In genomic region chr9:70609542-70610286, GRCh38 we compare ENCODE assay signal across 13 cellular contexts.
DNase-seq lines count a peak whose midpoint lies in the region; ATAC-seq, FAIRE-seq and TF ChIP-seq lines count a peak whose summit lies in the region.
"Had no signal": no experiment of that assay in that cellular context is flagged by ENCODE, and none has a peak within 500 bp of the region (broad histone marks: within the 10 kb centered on the region; RNA-seq: fewer than 3 reads in every experiment).

No MANE protein-coding gene starts in this region.

- intact Hi-C loops in Right ventricle myocardium superior (cut with DNase I) (loop anchor here (5.0 kb wide), 1 partner anchor 272 kb away; no protein-coding TSS in a partner anchor), Caco-2 (cut with micrococcal nuclease; ENCODE audit: unreplicated experiment) (no loop called here)
- intact Hi-C loops in activated CD4-positive, alpha-beta T cell treated with anti-CD3 and anti-CD28 coated beads, Interleukin-2, amount 10 ng/mL, durations not matched to agents 24 days and 14 days (cut with micrococcal nuclease): loop anchor here (10.0 kb wide), 1 partner anchor 355 kb away; the partner anchor contains the start of gene SMC5

- H3K27me3 ChIP-seq in skeletal muscle satellite cell (ENCODE audit: control insufficient read depth, insufficient read depth, low read length) (no peaks in the 10 kb centered on the region), Caco-2 (replicated peaks; ENCODE audit: control insufficient read depth, insufficient read depth, low read length) (no peaks in the 10 kb centered on the region)

- BruUV-seq in Caco-2 (replicated peaks; lab: Mats Ljungman, UMichigan): no TSS peak

- H3K9ac ChIP-seq in skeletal muscle satellite cell (ENCODE audit: low read depth, low read length): no peak overlapping the region

- H3K9me3 ChIP-seq in skeletal muscle satellite cell (replicated peaks; ENCODE audit: low read length) (no peaks in the 10 kb centered on the region), Caco-2 (no peaks in the 10 kb centered on the region)

- no peaks in the 10 kb centered on the region for H3K27me3 Mint-ChIP-seq in Caco-2 (ENCODE audit: insufficient read depth, unreplicated experiment)
- H3K27me3 Mint-ChIP-seq in naive thymus-derived CD8-positive, alpha-beta T cell: peaks cover 0 to 5% (median 0%) of the 10 kb centered on the region in 5 donors
- H3K27me3 Mint-ChIP-seq in activated CD4-positive, alpha-beta T cell treated with anti-CD3 and anti-CD28 coated beads, Interleukin-2, amount 10 ng/mL, durations not matched to agents 24 days and 14 days: peaks cover 10% of the 10 kb centered on the region

- no peak overlapping the region for H3K27ac Mint-ChIP-seq in Caco-2 (ENCODE audit: unreplicated experiment)
- H3K27ac Mint-ChIP-seq in naive thymus-derived CD8-positive, alpha-beta T cell: peak overlapping the region in 1 of 10 donors; percentile 46
- no peak overlapping the region for H3K27ac Mint-ChIP-seq in activated CD4-positive, alpha-beta T cell treated with anti-CD3 and anti-CD28 coated beads, Interleukin-2, amount 10 ng/mL, durations not matched to agents 24 days and 14 days
- H3K27ac Mint-ChIP-seq: T-helper 2 cell treated with Interferon-gamma antibody and Interleukin-4, amounts not matched to agents 5 μg/mL and 100 μg/mL, for 36 hours had no signal

- H3K36me3 Mint-ChIP-seq in Caco-2 (ENCODE audit: insufficient read depth, unreplicated experiment): no peaks in the 10 kb centered on the region
- no peaks in the 10 kb centered on the region for H3K36me3 Mint-ChIP-seq in naive thymus-derived CD8-positive, alpha-beta T cell
- no peaks in the 10 kb centered on the region for H3K36me3 Mint-ChIP-seq in activated CD4-positive, alpha-beta T cell treated with anti-CD3 and anti-CD28 coated beads, Interleukin-2, amount 10 ng/mL, durations not matched to agents 24 days and 14 days (ENCODE audit: low read depth)

- no peaks in the 10 kb centered on the region for H3K9me3 Mint-ChIP-seq in Caco-2 (ENCODE audit: unreplicated experiment)
- H3K9me3 Mint-ChIP-seq in naive thymus-derived CD8-positive, alpha-beta T cell: no peaks in the 10 kb centered on the region
- H3K9me3 Mint-ChIP-seq in activated CD4-positive, alpha-beta T cell treated with anti-CD3 and anti-CD28 coated beads, Interleukin-2, amount 10 ng/mL, durations not matched to agents 24 days and 14 days: no peaks in the 10 kb centered on the region
- H3K9me3 Mint-ChIP-seq: T-helper 2 cell treated with Interferon-gamma antibody and Interleukin-4, amounts not matched to agents 5 μg/mL and 100 μg/mL, for 36 hours had no signal

- DNase-seq in H4 (ENCODE audit: low spot score): peak; percentile 53
- DNase-seq in amniotic epithelial cell (ENCODE audit: low read depth): peak; percentile 91
- DNase-seq in Right ventricle myocardium superior: no peak
- DNase-seq in RCC 7860 (ENCODE audit: low spot score): no peak
- no peak for DNase-seq in Caco-2
- DNase-seq in naive thymus-derived CD8-positive, alpha-beta T cell: no peak
- DNase-seq in activated CD4-positive, alpha-beta T cell treated with anti-CD3 and anti-CD28 coated beads, Interleukin-2, amount 10 ng/mL, durations not matched to agents 24 days and 14 days: no peak
- DNase-seq: activated T-cell treated with anti-CD3 and anti-CD28 coated beads, Interleukin-2, amount 50 U/mL, for 1 hour; NCI-H510A treated with DMSO at 0.1 percent for 48 hours; stimulated activated naive CD4-positive, alpha-beta T cell treated with Interleukin-2 at 50 U/mL for 16 hours had no signal

- H3K4me3 ChIP-seq in skeletal muscle satellite cell (ENCODE audit: low read length) (no peak overlapping the region), Caco-2 (ENCODE audit: low read depth, low read length) (no peak overlapping the region)
- H3K4me3 ChIP-seq: skin epidermis had no signal

- peak; percentile 61 for ATAC-seq in Right ventricle myocardium superior (ENCODE audit: poor library complexity)
- ATAC-seq in naive thymus-derived CD8-positive, alpha-beta T cell: no peak

- H3K4me2 ChIP-seq in skeletal muscle satellite cell (ENCODE audit: low read length): peak overlapping the region; percentile 22

- POLR2A ChIA-PET in Caco-2 (lab: Charles Lee): no interaction called here
- POLR2A ChIA-PET in naive thymus-derived CD8-positive, alpha-beta T cell (lab: Charles Lee): interaction anchor here (0.6 kb wide), 1 partner anchor 101 kb away, joined by 7 read pairs; no protein-coding TSS in a partner anchor

- no peaks in the 10 kb centered on the region for H3K4me1 Mint-ChIP-seq in Caco-2 (ENCODE audit: low read depth, unreplicated experiment)
- H3K4me1 Mint-ChIP-seq in naive thymus-derived CD8-positive, alpha-beta T cell: peaks cover 0 to 17% (median 1%) of the 10 kb centered on the region in 4 donors
- no peaks in the 10 kb centered on the region for H3K4me1 Mint-ChIP-seq in activated CD4-positive, alpha-beta T cell treated with anti-CD3 and anti-CD28 coated beads, Interleukin-2, amount 10 ng/mL, durations not matched to agents 24 days and 14 days

- CTCF ChIA-PET in Caco-2 (lab: Charles Lee): no interaction called here

- H3K4me1 ChIP-seq in skeletal muscle satellite cell (ENCODE audit: control insufficient read depth, insufficient read depth, low read length) (peaks cover 11% of the 10 kb centered on the region), Caco-2 (no peaks in the 10 kb centered on the region)

- FAIRE-seq in RCC 7860 (lab: Jason Lieb, UNC): no peak

- H3K36me3 ChIP-seq in skeletal muscle satellite cell (ENCODE audit: insufficient read depth, low read length) (no peaks in the 10 kb centered on the region), Caco-2 (ENCODE audit: control insufficient read depth, insufficient read depth, low read length) (no peaks in the 10 kb centered on the region)

- H3K4me3 Mint-ChIP-seq in Caco-2 (ENCODE audit: unreplicated experiment): no peak overlapping the region
- no peak overlapping the region for H3K4me3 Mint-ChIP-seq in naive thymus-derived CD8-positive, alpha-beta T cell
- H3K4me3 Mint-ChIP-seq in activated CD4-positive, alpha-beta T cell treated with anti-CD3 and anti-CD28 coated beads, Interleukin-2, amount 10 ng/mL, durations not matched to agents 24 days and 14 days: no peak overlapping the region
- H3K4me3 Mint-ChIP-seq: T-helper 2 cell treated with Interferon-gamma antibody and Interleukin-4, amounts not matched to agents 5 μg/mL and 100 μg/mL, for 36 hours had no signal

- no peak for TF ChIP-seq CTCF in Caco-2 (IDR thresholded peaks at IDR 0.05; ENCODE audit: insufficient read depth in 1 of 2, low read depth in 1 of 2, low read length in 1 of 2, severe bottlenecking in 1 of 2, unreplicated experiment in 1 of 2)

Comparison
In these comparisons a context has a peak if more than half of its experiments do, and no peak if none do; other contexts are left out.
1. DNase-seq: peak in H4 (single experiment) and amniotic epithelial cell (single experiment); none in Right ventricle myocardium superior (single experiment), RCC 7860 (single experiment), Caco-2 (0 of 2), naive thymus-derived CD8-positive, alpha-beta T cell (0 of 10) and activated CD4-positive, alpha-beta T cell treated with anti-CD3 and anti-CD28 coated beads, Interleukin-2, amount 10 ng/mL, durations not matched to agents 24 days and 14 days (single experiment).